16 cellular contexts compared by ENCODE assay signal in genomic region chr4:182245541-182246245, GRCh38. TPM values are rescaled to one million over a fixed set of nuclear protein-coding genes. Genes with fewer than 3 reads are reported as not detected.
A peak's percentile ranks its signal among the peaks of the same experiment; 100 is the strongest.
DNase-seq lines count a peak whose midpoint lies in the region; ATAC-seq and TF ChIP-seq lines count a peak whose summit lies in the region.
"Had no signal": no experiment of that assay in that cellular context is flagged by ENCODE, and none has a peak within 500 bp of the region (broad histone marks: within the 10 kb centered on the region; RNA-seq: fewer than 3 reads in every experiment).

No MANE protein-coding gene starts in this region.

- H3K27ac Mint-ChIP-seq in mesothelial cell of epicardium (peak overlapping the region; percentile 90), endothelial cell (ENCODE audit: unreplicated experiment) (no peak overlapping the region)
- H3K27ac Mint-ChIP-seq: activated naive CD8-positive, alpha-beta T cell treated with anti-CD3 and anti-CD28 coated beads, Interleukin-2, amount 50 U/mL, for 24 hours; naive B cell had no signal

- H3K9me3 Mint-ChIP-seq in mesothelial cell of epicardium, result peaks cover 3% of the 10 kb centered on the region
- H3K9me3 Mint-ChIP-seq in endothelial cell (ENCODE audit: unreplicated experiment), result no peaks in the 10 kb centered on the region

- H3K4me3 Mint-ChIP-seq in mesothelial cell of epicardium (peak overlapping the region; percentile 52), endothelial cell (ENCODE audit: unreplicated experiment) (no peak overlapping the region)
- H3K4me3 Mint-ChIP-seq: activated naive CD8-positive, alpha-beta T cell treated with anti-CD3 and anti-CD28 coated beads, Interleukin-2, amount 50 U/mL, for 24 hours; naive B cell had no signal

- DNase-seq in AG20443 (ENCODE audit: low spot score) (peak; percentile 63), M059J (ENCODE audit: low read depth) (peak; percentile 80), epithelial cell of prostate (ENCODE audit: low read depth, low spot score) (peak; percentile 12), mesothelial cell of epicardium (ENCODE audit: low spot score in 2 of 2, unreplicated experiment in 2 of 2) (no peak), endothelial cell (ENCODE audit: low spot score) (no peak)
- no peak for DNase-seq in activated CD4-positive, alpha-beta T cell treated with anti-CD3 and anti-CD28 coated beads for 48 hours
- DNase-seq in activated T-cell treated with anti-CD3 and anti-CD28 coated beads, Interleukin-2, amount 50 U/mL, for 48 hours, result no peak
- DNase-seq: activated naive CD8-positive, alpha-beta T cell treated with anti-CD3 and anti-CD28 coated beads, Interleukin-2, amount 50 U/mL, for 24 hours; activated T-cell treated with anti-CD3 and anti-CD28 coated beads, Interleukin-2, amount 50 U/mL, for 1 hour; GOT3; Karpas-422; naive B cell; NCI-H2029; right lobe of liver; stimulated activated naive CD4-positive, alpha-beta T cell had no signal

- peak overlapping the region; percentile 0 for H3K27ac ChIP-seq in epithelial cell of prostate
- H3K27ac ChIP-seq: right lobe of liver had no signal

- H3K36me3 Mint-ChIP-seq in mesothelial cell of epicardium, result peaks cover 7% of the 10 kb centered on the region
- H3K36me3 Mint-ChIP-seq in endothelial cell (ENCODE audit: low read depth, unreplicated experiment), result no peaks in the 10 kb centered on the region
- H3K36me3 Mint-ChIP-seq: naive B cell had no signal

- peaks cover 39% of the 10 kb centered on the region for H3K4me1 Mint-ChIP-seq in mesothelial cell of epicardium
- H3K4me1 Mint-ChIP-seq in endothelial cell (ENCODE audit: unreplicated experiment), result peaks cover 4% of the 10 kb centered on the region
- H3K4me1 Mint-ChIP-seq: activated naive CD8-positive, alpha-beta T cell treated with anti-CD3 and anti-CD28 coated beads, Interleukin-2, amount 50 U/mL, for 24 hours; naive B cell had no signal

- no peak for ATAC-seq in GM18520 (IDR thresholded peaks at IDR 0.05; ENCODE audit: unreplicated experiment)
- ATAC-seq: activated naive CD8-positive, alpha-beta T cell treated with anti-CD3 and anti-CD28 coated beads, Interleukin-2, amount 50 U/mL, for 24 hours; right lobe of liver had no signal

- H3K27me3 Mint-ChIP-seq in mesothelial cell of epicardium (ENCODE audit: low read depth) (no peaks in the 10 kb centered on the region), endothelial cell (ENCODE audit: unreplicated experiment) (peaks cover 5% of the 10 kb centered on the region)
- H3K27me3 Mint-ChIP-seq: activated naive CD8-positive, alpha-beta T cell treated with anti-CD3 and anti-CD28 coated beads, Interleukin-2, amount 50 U/mL, for 24 hours had no signal

- TF ChIP-seq CTCF in mesothelial cell of epicardium (IDR thresholded peaks at IDR 0.05; ENCODE audit: unreplicated experiment), result no peak
- TF ChIP-seq CTCF in endothelial cell (IDR thresholded peaks at IDR 0.05; ENCODE audit: unreplicated experiment), result no peak

RNA-seq across cellular contexts. Expression of gene TENM3, which starts 2.5 kb away (rescaled TPM):
- 46.7 and 66.4 TPM in 2 replicates for total RNA-seq in M059J (2014; rRNA removed; shearing (Covaris generic))
- total RNA-seq in mesothelial cell of epicardium (104 to 107 TPM (median 106 TPM) in 3 replicates), endothelial cell (ENCODE audit: unreplicated experiment) (29.7 TPM)

Comparison
In these comparisons a context has a peak if more than half of its experiments do, and no peak if none do; other contexts are left out.
1. DNase-seq: peak in AG20443 (single experiment), M059J (single experiment) and epithelial cell of prostate (single experiment); none in mesothelial cell of epicardium (0 of 2), activated CD4-positive, alpha-beta T cell treated with anti-CD3 and anti-CD28 coated beads for 48 hours (single experiment), endothelial cell (single experiment) and activated T-cell treated with anti-CD3 and anti-CD28 coated beads, Interleukin-2, amount 50 U/mL, for 48 hours (0 of 2).